ENCODE assay signal across 8 cellular contexts in genomic region chr6:42017021-42017643, GRCh38. TPM values are rescaled to one million over a fixed set of nuclear protein-coding genes. Genes with fewer than 3 reads are reported as not detected.
DNase-seq lines count a peak whose midpoint lies in the region; ATAC-seq, FAIRE-seq and TF ChIP-seq lines count a peak whose summit lies in the region.

No MANE protein-coding gene starts in this region.

- no peaks in the 10 kb centered on the region for H3K9me3 ChIP-seq in CD4-positive, alpha-beta memory T cell (ENCODE audit: control insufficient read depth in 1 of 2, low read length in 2 of 2)
- H3K9me3 ChIP-seq in HepG2 (ENCODE audit: low read length) (no peaks in the 10 kb centered on the region), WERI-Rb-1 (ENCODE audit: severe bottlenecking) (no peaks in the 10 kb centered on the region)

- no peak overlapping the region for H3K4me3 ChIP-seq in CD4-positive, alpha-beta memory T cell (ENCODE audit: low read length in 2 of 2)
- H3K4me3 ChIP-seq in HepG2 (replicated peaks in 1 of 3; ENCODE audit: insufficient read depth in 1 of 3, low read depth in 2 of 3, low read length in 3 of 3) (no peak overlapping the region), WERI-Rb-1 (ENCODE audit: low read depth, low read length) (no peak overlapping the region)

- TF ChIP-seq EP300 in HepG2 (IDR thresholded peaks at IDR 0.05; ENCODE audit: low read depth in 2 of 2, low read length in 2 of 2) = no peak
- TF ChIP-seq EP300 in HepG2 (CRISPR knock-in tag; IDR thresholded peaks at IDR 0.05; ENCODE audit: borderline replicate concordance) = no peak

- peaks cover 61% of the 10 kb centered on the region for H3K4me1 ChIP-seq in CD4-positive, alpha-beta memory T cell (ENCODE audit: insufficient read depth, low read length)
- 0 out of 2 replicates have a peak, but pooled peaks cover 4% of the 10 kb centered on the region for H3K4me1 ChIP-seq in HepG2 (ENCODE audit: insufficient read depth, low read length)

- intact Hi-C loops in CD4-positive, alpha-beta memory T cell (cut with micrococcal nuclease) = no loop called here
- intact Hi-C loops in HepG2 (cut with micrococcal nuclease; ENCODE audit: unreplicated experiment) = no loop called here

- no TSS peak for BruUV-seq in HepG2 (replicated peaks; lab: Mats Ljungman, UMichigan)

- DNase-seq in CD4-positive, alpha-beta memory T cell = no peak
- DNase-seq in HS-27A (ENCODE audit: low read depth) = peak; percentile 20
- DNase-seq in activated naive CD4-positive, alpha-beta T cell treated with anti-CD3 and anti-CD28 coated beads, Interleukin-2, amount 50 U/mL, for 16 hours = peak; percentile 22
- DNase-seq in HepG2 (ENCODE audit: low spot score) = no peak
- no peak for DNase-seq in WERI-Rb-1
- DNase-seq in NCI-H1048 (lab: John Stamatoyannopoulos, UW) = no peak
- no peak for DNase-seq in GM13977 (ENCODE audit: low spot score)

- H3K9me3 Mint-ChIP-seq in CD4-positive, alpha-beta memory T cell = no peaks in the 10 kb centered on the region

- no peak overlapping the region for H2AFZ ChIP-seq in HepG2 (ENCODE audit: low read length)

- CTCF ChIA-PET in CD4-positive, alpha-beta memory T cell (lab: Charles Lee; ENCODE audit: partially characterized antibody) = interaction anchor here (1.6 kb wide), 1 partner anchor 24 kb away, joined by 3 read pairs; no protein-coding TSS in a partner anchor
- CTCF ChIA-PET in HepG2 (lab: Yijun Ruan, JAX; ENCODE audit: low intra/inter-chr PET ratio, low total read pairs) = no interaction called here

- POLR2A ChIA-PET in CD4-positive, alpha-beta memory T cell (lab: Charles Lee; ENCODE audit: partially characterized antibody) = interaction anchor here (0.9 to 1.5 kb wide), 3 partner anchors 9 to 14 kb away, joined by 3 to 5 read pairs (median 3); no protein-coding TSS in a partner anchor
- POLR2A ChIA-PET in HepG2 (lab: Yijun Ruan, JAX) = no interaction called here

- H3K79me2 ChIP-seq in HepG2 (ENCODE audit: insufficient read depth, low read length) = no peaks in the 10 kb centered on the region

- H3K27ac ChIP-seq in CD4-positive, alpha-beta memory T cell (ENCODE audit: low read depth, low read length) = no peak overlapping the region
- H3K27ac ChIP-seq in HepG2 (ENCODE audit: extremely low read length, insufficient read depth, low read length) (no peak overlapping the region), WERI-Rb-1 (no peak overlapping the region)

- TF ChIP-seq POLR2A in HepG2 (IDR thresholded peaks at IDR 0.05; ENCODE audit: insufficient read depth in 1 of 2, low read depth in 2 of 2, low read length in 2 of 2) = no peak

- no peaks in the 10 kb centered on the region for H3K27me3 ChIP-seq in CD4-positive, alpha-beta memory T cell (ENCODE audit: insufficient read depth, low read length)
- H3K27me3 ChIP-seq in HepG2 (ENCODE audit: control insufficient read depth in 1 of 2, insufficient read depth in 2 of 2, low read length in 2 of 2) (no peaks in the 10 kb centered on the region), WERI-Rb-1 (ENCODE audit: insufficient read depth, low read depth, severe bottlenecking) (no peaks in the 10 kb centered on the region)

- WGBS in HepG2 (ENCODE audit: low lambda C conversion rate) = 15% methylated on average over 4 of the region's 4 CpGs

- in situ Hi-C loops in HepG2 (cut with HindIII; ENCODE audit: extremely low pct_ligation_motif_present, low pct_unique_long_range_greater_than_20kb) (no loop called here), GM13977 (cut with MboI; ENCODE audit: low pct_unique_long_range_greater_than_20kb, low sequenced_read_pairs, unreplicated experiment) (no loop called here)

- no peak for FAIRE-seq in HepG2 (lab: Jason Lieb, UNC)

- peaks cover 12% of the 10 kb centered on the region for H3K36me3 ChIP-seq in CD4-positive, alpha-beta memory T cell (ENCODE audit: insufficient read depth, low read length)
- H3K36me3 ChIP-seq in HepG2 (replicated peaks in 1 of 2; ENCODE audit: control insufficient read depth in 1 of 2, insufficient read depth in 2 of 2, low read length in 2 of 2) = no peaks in the 10 kb centered on the region
- no peaks in the 10 kb centered on the region for H3K36me3 ChIP-seq in WERI-Rb-1

- no peak for TF ChIP-seq RAD21 in HepG2 (CRISPR knock-in tag; IDR thresholded peaks at IDR 0.05)

- no peak for TF ChIP-seq CTCF in HepG2 (CRISPR knock-in tag; IDR thresholded peaks at IDR 0.05)
- no peak for TF ChIP-seq CTCF in WERI-Rb-1 (IDR thresholded peaks at IDR 0.05; ENCODE audit: low read depth, low read length)
- TF ChIP-seq CTCF in GM13977 (IDR thresholded peaks at IDR 0.05; ENCODE audit: extremely low read depth, insufficient read depth, missing control alignments) = no peak

- peak overlapping the region; percentile 50 to 92 (median 81) for H3K27ac Mint-ChIP-seq in CD4-positive, alpha-beta memory T cell

- ATAC-seq in HepG2 (peak; percentile 62), GM19397 (IDR thresholded peaks at IDR 0.05; ENCODE audit: unreplicated experiment) (no peak)

- no peak overlapping the region for H3K4me2 ChIP-seq in HepG2 (ENCODE audit: low read depth, low read length)

- peak overlapping the region in 6 of 8 donors; percentile 20 to 67 (median 40) for H3K4me3 Mint-ChIP-seq in CD4-positive, alpha-beta memory T cell

- peaks cover 43 to 71% (median 57%) of the 10 kb centered on the region in 4 donors for H3K4me1 Mint-ChIP-seq in CD4-positive, alpha-beta memory T cell

- no peaks in the 10 kb centered on the region for H4K20me1 ChIP-seq in HepG2 (ENCODE audit: insufficient read depth, low read length)

- H3K9ac ChIP-seq in HepG2 (ENCODE audit: insufficient read depth, low read depth, low read length) = no peak overlapping the region

- no peaks in the 10 kb centered on the region for H3K27me3 Mint-ChIP-seq in CD4-positive, alpha-beta memory T cell

- H3K36me3 Mint-ChIP-seq in CD4-positive, alpha-beta memory T cell = peaks cover 25 to 49% of the 10 kb centered on the region in 2 donors

TF ChIP-seq in HepG2, 621 proteins besides CTCF, POLR2A, EP300 and RAD21:
- TF ChIP-seq ZNF296 (CRISPR knock-in tag; conservative IDR thresholded peaks at IDR 0.05) = no peak
- 0 out of 2 replicates have a peak, but pooled peaks have one; percentile 16 for TF ChIP-seq HINFP (CRISPR knock-in tag; IDR thresholded peaks at IDR 0.05; ENCODE audit: low read depth)
- TF ChIP-seq ZSCAN25 (CRISPR knock-in tag; IDR thresholded peaks at IDR 0.05) = no peak
- no peak for TF ChIP-seq RCOR2 (CRISPR knock-in tag; IDR thresholded peaks at IDR 0.05)

RNA-seq across cellular contexts. Expression of gene TAF8, which starts 33.2 kb away (rescaled TPM):
- total RNA-seq in CD4-positive, alpha-beta memory T cell = 10 to 100 TPM; 39.1 to 40.9 TPM
- polyA plus RNA-seq in CD4-positive, alpha-beta memory T cell = 10 to 100 TPM; 10.3 to 19.3 TPM
- 20.2 and 25.2 TPM in 2 replicates for total RNA-seq in HepG2 (2016; rRNA removed; fragmentation: Illumina TruSeq; extraction: Trizol)
- 5.3 and 5.6 TPM in 2 replicates for total RNA-seq in HepG2 (2016; cell fraction: cytosol; rRNA removed; fragmentation: Illumina TruSeq; extraction: Trizol; ENCODE audit: low read depth)
- 18.4 and 26.1 TPM in 2 replicates for total RNA-seq in HepG2 (2016; cell fraction: insoluble cytoplasmic fraction; rRNA removed; fragmentation: Illumina TruSeq; extraction: Trizol)
- total RNA-seq in HepG2 (2016; cell fraction: membrane; rRNA removed; fragmentation: Illumina TruSeq; extraction: Trizol) = 7.7 and 11.1 TPM in 2 replicates
- total RNA-seq in HepG2 (2016; cell fraction: nucleus; rRNA removed; fragmentation: Illumina TruSeq; extraction: Trizol) = 25.6 and 26.1 TPM in 2 replicates
- polyA plus RNA-seq in HepG2 (2011; rRNA removed) = 23.8 and 25.8 TPM in 2 replicates
- 14.5 and 19.7 TPM in 2 replicates for polyA plus RNA-seq in HepG2 (2011; cell fraction: cytosol; rRNA removed)
- polyA plus RNA-seq in HepG2 (2011; cell fraction: nucleus; rRNA removed) = 30.8 and 36.5 TPM in 2 replicates
- 8.9 and 11.5 TPM in 2 replicates for polyA plus RNA-seq in HepG2 (2012)
- polyA plus RNA-seq in HepG2 (2016; cell fraction: cytosol; fragmentation: Illumina TruSeq; extraction: Trizol; ENCODE audit: low read depth) = 2.2 and 2.4 TPM in 2 replicates
- polyA plus RNA-seq in HepG2 (2016; cell fraction: insoluble cytoplasmic fraction; fragmentation: Illumina TruSeq; extraction: Trizol; ENCODE audit: low read depth) = 11.5 and 15.5 TPM in 2 replicates
- polyA plus RNA-seq in HepG2 (2016; cell fraction: membrane; fragmentation: Illumina TruSeq; extraction: Trizol; ENCODE audit: low read depth) = 2.5 and 3.1 TPM in 2 replicates
- polyA plus RNA-seq in HepG2 (2016; cell fraction: nucleus; fragmentation: Illumina TruSeq; extraction: Trizol; ENCODE audit: insufficient read depth, low read depth) = 23.7 and 26.1 TPM in 2 replicates
- polyA minus RNA-seq in HepG2 (2011; rRNA and poly(A)+ RNA removed; ENCODE audit: low replicate concordance) = 73.6 and 87.5 TPM in 2 replicates
- 12.6 and 13.8 TPM in 2 replicates for polyA minus RNA-seq in HepG2 (2011; cell fraction: cytosol; rRNA and poly(A)+ RNA removed)
- 74.5 and 84.5 TPM in 2 replicates for polyA minus RNA-seq in HepG2 (2011; cell fraction: nucleus; rRNA and poly(A)+ RNA removed)

Comparison
In these comparisons a context has a peak if more than half of its experiments do, and no peak if none do; other contexts are left out.
1. DNase-seq: peak in HS-27A (single experiment) and activated naive CD4-positive, alpha-beta T cell treated with anti-CD3 and anti-CD28 coated beads, Interleukin-2, amount 50 U/mL, for 16 hours (single experiment); none in CD4-positive, alpha-beta memory T cell (0 of 5), HepG2 (single experiment), WERI-Rb-1 (single experiment), NCI-H1048 (single experiment) and GM13977 (single experiment).